ENCODE assay signal across 14 cellular contexts in the genomic region with DNA sequence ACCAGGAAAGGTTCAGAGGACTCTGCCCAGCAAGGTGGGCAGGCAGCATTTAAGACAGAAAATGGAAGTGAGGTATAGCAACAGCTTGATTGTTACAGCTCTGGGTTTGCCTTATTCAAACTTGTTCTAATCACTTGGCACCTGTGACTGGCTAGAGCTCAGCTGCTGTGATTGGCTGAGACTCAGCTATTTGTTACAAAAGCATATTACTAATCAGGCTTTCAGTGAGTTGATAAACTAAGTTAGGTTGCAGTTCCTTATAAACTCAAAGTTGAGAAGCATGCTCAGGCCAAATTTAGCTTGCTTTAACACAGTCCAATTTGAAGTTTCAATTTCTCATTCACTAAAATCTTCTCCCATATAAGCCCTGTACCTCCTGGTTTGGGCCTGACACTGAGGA. TPM values are rescaled to one million over a fixed set of nuclear protein-coding genes. Genes with fewer than 3 reads are reported as not detected.
DNase-seq lines count a peak whose midpoint lies in the region; ATAC-seq, FAIRE-seq and TF ChIP-seq lines count a peak whose summit lies in the region.
"Had no signal": no experiment of that assay in that cellular context is flagged by ENCODE, and none has a peak within 500 bp of the region (broad histone marks: within the 10 kb centered on the region; RNA-seq: fewer than 3 reads in every experiment).

No MANE protein-coding gene starts in this region.

- no peaks in the 10 kb centered on the region for H3K79me1 ChIP-seq in H1 (ENCODE audit: low read depth, low read length)

- H3K9ac ChIP-seq in H1 (replicated peaks in 1 of 4; ENCODE audit: extremely low read depth in 1 of 4, low read depth in 3 of 4, low read length in 3 of 4): no peak overlapping the region

- TF ChIP-seq RAD21 in H1 (IDR thresholded peaks at IDR 0.05 in 1 of 2, conservative IDR thresholded peaks at IDR 0.05 in 1 of 2; ENCODE audit: low read depth in 2 of 2, low read length in 2 of 2): no peak

- no peaks in the 10 kb centered on the region for H3K23me2 ChIP-seq in H1 (ENCODE audit: low read depth, low read length)

- no peak overlapping the region for H3K27ac Mint-ChIP-seq in Calu3 (ENCODE audit: unreplicated experiment)

- peak; percentile 44 for ATAC-seq in GM18858 (IDR thresholded peaks at IDR 0.05; ENCODE audit: unreplicated experiment)
- ATAC-seq in GM21390 (IDR thresholded peaks at IDR 0.05; ENCODE audit: unreplicated experiment): peak; percentile 67
- peak; percentile 57 for ATAC-seq in HG03066 (IDR thresholded peaks at IDR 0.05; ENCODE audit: low read depth, unreplicated experiment)
- ATAC-seq: psoas muscle had no signal

- DNase-seq in H1 (ENCODE audit: low read depth in 1 of 2, low spot score in 2 of 2) (no peak), Calu3 (no peak), NCI-H1105 treated with DMSO at 0.1 percent for 48 hours (lab: John Stamatoyannopoulos, UW) (no peak)
- DNase-seq in effector memory CD4-positive, alpha-beta T cell: no peak
- DNase-seq in stimulated activated naive CD4-positive, alpha-beta T cell (lab: John Stamatoyannopoulos, UW): no peak
- DNase-seq: amniotic stem cell, DMS 273 treated with DMSO at 0.1 percent for 48 hours, left cardiac atrium, NCI-H1436 treated with DMSO at 0.1 percent for 48 hours, psoas muscle had no signal

- peak overlapping the region; percentile 18; the same call in 1 of the 2 replicates for H2AFZ ChIP-seq in H1 (ENCODE audit: low read length)

- H3K27me3 ChIP-seq in H1 (replicated peaks in 1 of 4; ENCODE audit: control insufficient read depth in 3 of 4, extremely low read depth in 1 of 4, insufficient read depth in 3 of 4, low read length in 3 of 4): no peaks in the 10 kb centered on the region
- peaks cover 3% of the 10 kb centered on the region for H3K27me3 ChIP-seq in effector memory CD4-positive, alpha-beta T cell (replicated peaks; ENCODE audit: control insufficient read depth, insufficient read depth, low read length, poor library complexity, severe bottlenecking)

- peaks cover 6% of the 10 kb centered on the region for H3K36me3 Mint-ChIP-seq in Calu3 (ENCODE audit: insufficient read depth, unreplicated experiment)

- H3K14ac ChIP-seq in H1 (ENCODE audit: insufficient read length): no peak overlapping the region

- no peak overlapping the region for H2AK5ac ChIP-seq in H1 (ENCODE audit: low read depth, low read length)

- POLR2A ChIA-PET in H1 (lab: Charles Lee; ENCODE audit: partially characterized antibody): no interaction called here

- no peak overlapping the region for H3K4me3 ChIP-seq in H1 (ENCODE audit: extremely low read depth in 1 of 4, insufficient read depth in 2 of 4, low read depth in 3 of 4, low read length in 4 of 4)
- no peak overlapping the region for H3K4me3 ChIP-seq in effector memory CD4-positive, alpha-beta T cell (ENCODE audit: insufficient read depth, low read depth, low read length, poor library complexity, severe bottlenecking)
- H3K4me3 ChIP-seq: psoas muscle had no signal

- H3K4ac ChIP-seq in H1 (replicated peaks; ENCODE audit: insufficient read length, low read depth, low read length): no peak overlapping the region

- no peak overlapping the region for H3K56ac ChIP-seq in H1 (replicated peaks; ENCODE audit: insufficient read length, low read depth, low read length)

- no peak overlapping the region for H3K4me2 ChIP-seq in H1 (ENCODE audit: insufficient read depth in 1 of 2, low read depth in 2 of 2, low read length in 2 of 2)

- H3K4me1 Mint-ChIP-seq in Calu3 (ENCODE audit: low read depth, unreplicated experiment): peaks cover 10% of the 10 kb centered on the region

- H3K9me3 ChIP-seq in H1 (ENCODE audit: insufficient read depth in 2 of 2, low read depth in 1 of 2, low read length in 1 of 2): no peaks in the 10 kb centered on the region
- no peaks in the 10 kb centered on the region for H3K9me3 ChIP-seq in effector memory CD4-positive, alpha-beta T cell (ENCODE audit: control insufficient read depth, low read length)
- H3K9me3 ChIP-seq: psoas muscle had no signal

- no peaks in the 10 kb centered on the region for H4K20me1 ChIP-seq in H1 (replicated peaks in 1 of 2; ENCODE audit: control insufficient read depth in 1 of 2, insufficient read depth in 2 of 2, low read length in 2 of 2)

- H2BK15ac ChIP-seq in H1 (ENCODE audit: low read length): no peak overlapping the region

- H3K18ac ChIP-seq in H1 (ENCODE audit: extremely low read depth, low read length): no peak overlapping the region

- H2BK12ac ChIP-seq in H1 (ENCODE audit: low read depth, low read length): no peak overlapping the region

- no peak for TF ChIP-seq EP300 in H1 (IDR thresholded peaks at IDR 0.05; ENCODE audit: borderline replicate concordance in 1 of 2, low read depth in 2 of 2, low read length in 2 of 2)

- H3K9me3 Mint-ChIP-seq in Calu3 (ENCODE audit: low read depth, unreplicated experiment): no peaks in the 10 kb centered on the region

- no peak overlapping the region for H2BK20ac ChIP-seq in H1 (ENCODE audit: low read length)

- no peak overlapping the region for H2BK5ac ChIP-seq in H1 (ENCODE audit: low read depth, low read length)

- TF ChIP-seq POLR2A in H1 (IDR thresholded peaks at IDR 0.05; ENCODE audit: control extremely low read depth in 1 of 2, low read depth in 2 of 2, low read length in 2 of 2): no peak

- H3K4me3 Mint-ChIP-seq in Calu3 (ENCODE audit: low read depth, unreplicated experiment): no peak overlapping the region

- no peak overlapping the region for H2BK120ac ChIP-seq in H1 (replicated peaks; ENCODE audit: low read depth, low read length)

- no peak overlapping the region for H4K91ac ChIP-seq in H1 (replicated peaks; ENCODE audit: insufficient read length, low read length)

- H3K27me3 Mint-ChIP-seq in Calu3 (ENCODE audit: unreplicated experiment): no peaks in the 10 kb centered on the region

- intact Hi-C loops in Calu3 (cut with micrococcal nuclease; ENCODE audit: unreplicated experiment): loop anchor here (10.0 kb wide), 1 partner anchor 619 kb away; no protein-coding TSS in a partner anchor

- no peak for TF ChIP-seq CTCF in H1 (IDR thresholded peaks at IDR 0.05; ENCODE audit: control extremely low read depth in 1 of 3, insufficient read depth in 1 of 3, low read depth in 1 of 3, low read length in 3 of 3)
- TF ChIP-seq CTCF in Calu3 (IDR thresholded peaks at IDR 0.05; ENCODE audit: unreplicated experiment): no peak

- no peaks in the 10 kb centered on the region for H3K36me3 ChIP-seq in H1 (ENCODE audit: control insufficient read depth in 2 of 4, insufficient read depth in 4 of 4, low read length in 3 of 4)
- H3K36me3 ChIP-seq in effector memory CD4-positive, alpha-beta T cell (ENCODE audit: control insufficient read depth, insufficient read depth, low read length): no peaks in the 10 kb centered on the region

- CTCF ChIA-PET in H1 (lab: Charles Lee; ENCODE audit: partially characterized antibody) (interaction anchor here (0.7 to 4.4 kb wide), 11 partner anchors 9 to 617 kb away, joined by 3 to 23 read pairs (median 5); no protein-coding TSS in a partner anchor), Calu3 (lab: Charles Lee) (interaction anchor here (0.5 to 1.4 kb wide), 5 partner anchors 67 to 547 kb away, joined by 3 to 12 read pairs (median 5); no protein-coding TSS in a partner anchor)

- no peaks in the 10 kb centered on the region for H3K4me1 ChIP-seq in H1 (replicated peaks in 1 of 4; ENCODE audit: control insufficient read depth in 3 of 4, insufficient read depth in 4 of 4, low read length in 3 of 4)
- no peaks in the 10 kb centered on the region for H3K4me1 ChIP-seq in effector memory CD4-positive, alpha-beta T cell (ENCODE audit: control insufficient read depth, insufficient read depth, low read length, poor library complexity, severe bottlenecking)
- H3K4me1 ChIP-seq: psoas muscle had no signal

- BruUV-seq in Calu3 (replicated peaks; lab: Mats Ljungman, UMichigan): no TSS peak

- H4K8ac ChIP-seq in H1 (ENCODE audit: extremely low read depth, insufficient read depth, low read length): no peak overlapping the region

- no peak overlapping the region for H3K23ac ChIP-seq in H1 (ENCODE audit: insufficient read length)

- no peak overlapping the region for H4K5ac ChIP-seq in H1 (ENCODE audit: insufficient read length, low read depth, low read length)

- no peaks in the 10 kb centered on the region for H3K79me2 ChIP-seq in H1 (ENCODE audit: control insufficient read depth in 1 of 2, insufficient read depth in 2 of 2, low read length in 2 of 2)

- FAIRE-seq in H1 (lab: Jason Lieb, UNC): no peak

- no peak overlapping the region for H3K27ac ChIP-seq in H1 (ENCODE audit: low read depth, low read length)
- no peak overlapping the region for H3K27ac ChIP-seq in effector memory CD4-positive, alpha-beta T cell (ENCODE audit: insufficient read depth, low read length, poor library complexity, severe bottlenecking)
- H3K27ac ChIP-seq: psoas muscle had no signal

TF ChIP-seq in H1, 55 proteins besides CTCF, POLR2A, EP300 and RAD21 (continues in another document):
- no peak for TF ChIP-seq EGR1 (IDR thresholded peaks at IDR 0.05; ENCODE audit: borderline replicate concordance, low read depth, low read length)
- TF ChIP-seq CEBPB (IDR thresholded peaks at IDR 0.05; ENCODE audit: low read depth, low read length): no peak
- no peak for TF ChIP-seq BACH1 (IDR thresholded peaks at IDR 0.05; ENCODE audit: low read length)
- TF ChIP-seq ATF2 (IDR thresholded peaks at IDR 0.05; ENCODE audit: low read length): no peak

RNA-seq across cellular contexts. Expression of gene GDA, which starts 56.3 kb away (rescaled TPM):
- total RNA-seq in H1 (2021; fragmentation: NEBNext Ultra II Directional; extraction: Animal tissue kit (Norgen Biotek cat#: 25700)): 3.0 TPM in 2 replicates
- polyA plus RNA-seq in H1 (2011; rRNA removed): 0.17 and 0.35 TPM in 2 replicates
- 0.43 TPM for polyA plus RNA-seq in H1 (2011; cell fraction: cytosol; rRNA removed)
- 0.48 TPM for polyA plus RNA-seq in H1 (2011; cell fraction: nucleus; rRNA removed)
- polyA plus RNA-seq in H1 (2012, experiment 1 of 2): 0.42 to 0.69 TPM (median 0.46 TPM) in 4 replicates
- polyA plus RNA-seq in H1 (2012, experiment 2 of 2): not detected
- polyA plus RNA-seq in H1 (2013, experiment 1 of 2): 2.0 TPM
- 1.8 TPM for polyA plus RNA-seq in H1 (2013, experiment 2 of 2)
- polyA minus RNA-seq in H1 (2011; rRNA and poly(A)+ RNA removed): 0.95 and 1.5 TPM in 2 replicates
- polyA minus RNA-seq in H1 (2011; cell fraction: cytosol; rRNA and poly(A)+ RNA removed): 1.1 TPM
- polyA minus RNA-seq in H1 (2011; cell fraction: nucleus; rRNA and poly(A)+ RNA removed): 1.5 TPM
- 21.0 and 24.3 TPM in 2 replicates for total RNA-seq in Calu3 (2022)
- total RNA-seq: fibroblast of lung had no signal
- polyA plus RNA-seq: fibroblast of lung had no signal
